In genomic region chr16:79265701-79266100, GRCh38 we compare ENCODE assay signal across 21 cellular contexts.
"Had no signal": no experiment of that assay in that cellular context is flagged by ENCODE, and none has a peak within 500 bp of the region (broad histone marks: within the 10 kb centered on the region; RNA-seq: fewer than 3 reads in every experiment).

No MANE protein-coding gene starts in this region.

- H3K4me1 ChIP-seq: breast epithelium, prostate gland, vagina had no signal

- H3K4me3 Mint-ChIP-seq: activated naive CD8-positive, alpha-beta T cell treated with anti-CD3 and anti-CD28 coated beads, Interleukin-2, amount 10 ng/mL, durations not matched to agents 7 days and 5 days; immature natural killer cell; memory B cell; nephron; stimulated activated naive B cell treated with anti-CD40 and anti-IgM and Interleukin-4, amounts not matched to agents 10 μg/mL and 1 μg/mL and 100 μg/mL, for 72 hours; type B pancreatic cell; WTC11 had no signal

- ATAC-seq: stimulated activated naive B cell treated with anti-CD40 and anti-IgM and Interleukin-4, amounts not matched to agents 10 μg/mL and 1 μg/mL and 100 μg/mL, for 72 hours; WTC11 had no signal

- H3K27ac ChIP-seq: breast epithelium, hepatocyte, neutrophil, ovary, prostate gland, vagina had no signal

- H3K36me3 Mint-ChIP-seq: activated naive CD8-positive, alpha-beta T cell treated with anti-CD3 and anti-CD28 coated beads, Interleukin-2, amount 10 ng/mL, durations not matched to agents 7 days and 5 days; immature natural killer cell; memory B cell; stimulated activated naive B cell treated with anti-CD40 and anti-IgM and Interleukin-4, amounts not matched to agents 10 μg/mL and 1 μg/mL and 100 μg/mL, for 72 hours; type B pancreatic cell; WTC11 had no signal

- H3K9me3 Mint-ChIP-seq: memory B cell, nephron had no signal

- H3K9me3 ChIP-seq: breast epithelium, neutrophil, ovary, prostate gland, vagina had no signal

- H3K4me3 ChIP-seq: breast epithelium, hepatocyte, ovary, prostate gland, vagina had no signal

- H3K27ac Mint-ChIP-seq: activated naive CD8-positive, alpha-beta T cell treated with anti-CD3 and anti-CD28 coated beads, Interleukin-2, amount 10 ng/mL, durations not matched to agents 7 days and 5 days; activated T-helper 2 cell treated with anti-CD3 and anti-CD28 coated beads, Interferon-gamma antibody, Interleukin-2, Interleukin-4, amounts not matched to agents 10 μg/mL and 5 μg/mL and 100 μg/mL, durations not matched to agents 14 hours and 24 hours and 36 hours; memory B cell; nephron; stimulated activated naive B cell treated with anti-CD40 and anti-IgM and Interleukin-4, amounts not matched to agents 10 μg/mL and 1 μg/mL and 100 μg/mL, for 72 hours; type B pancreatic cell; WTC11 had no signal

- H3K27me3 ChIP-seq: breast epithelium, hepatocyte, neutrophil, ovary, vagina had no signal

- H3K36me3 ChIP-seq: breast epithelium, neutrophil, ovary, prostate gland, vagina had no signal

- DNase-seq: activated CD4-positive, alpha-beta T cell treated with anti-CD3 and anti-CD28 coated beads, Interleukin-2, amount 50 U/mL, for 48 hours; activated naive CD4-positive, alpha-beta T cell; activated naive CD8-positive, alpha-beta T cell treated with anti-CD3 and anti-CD28 coated beads, Interleukin-2, amount 10 ng/mL, durations not matched to agents 7 days and 5 days; amniotic stem cell; cerebellar nuclear complex; cortex of kidney; glutamatergic neuron; immature natural killer cell; ovary; stimulated activated naive B cell treated with anti-CD40 and anti-IgM and Interleukin-4, amounts not matched to agents 10 μg/mL and 1 μg/mL and 100 μg/mL, for 72 hours; T1000 had no signal
